7 cellular contexts compared by ENCODE assay signal in the genomic region with DNA sequence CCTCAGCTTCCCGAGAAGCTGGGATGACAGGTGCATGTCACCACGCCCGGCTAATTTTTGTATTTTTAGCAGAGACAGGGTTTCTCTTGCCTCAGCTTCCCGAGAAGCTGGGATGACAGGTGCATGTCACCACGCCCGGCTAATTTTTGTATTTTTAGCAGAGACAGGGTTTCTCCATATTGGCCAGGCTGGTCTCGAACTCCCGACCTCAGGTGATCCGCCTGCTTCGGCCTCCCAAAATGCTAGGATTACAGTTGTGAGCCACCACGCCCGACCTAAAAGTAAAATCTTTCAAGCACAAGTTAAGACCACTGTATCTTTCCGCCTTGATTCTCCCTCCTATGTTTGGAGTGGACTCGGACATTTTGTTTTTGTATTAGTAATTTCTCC. TPM values are rescaled to one million over a fixed set of nuclear protein-coding genes. Genes with fewer than 3 reads are reported as not detected.
DNase-seq lines count a peak whose midpoint lies in the region; ATAC-seq and TF ChIP-seq lines count a peak whose summit lies in the region.
"Not testable (repeated sequence)": the region's sequence is repeated elsewhere in the genome, so short reads cannot be mapped to it uniquely, and the experiment has no call there.

No MANE protein-coding gene starts in this region.

- H3K27me3 ChIP-seq in CD8-positive, alpha-beta memory T cell (ENCODE audit: insufficient read depth, low read length, poor library complexity, severe bottlenecking) = not testable (repeated sequence)

- not testable (repeated sequence) for H3K4me3 ChIP-seq in CD8-positive, alpha-beta memory T cell (ENCODE audit: low read length)

- not testable (repeated sequence) for H3K9me3 ChIP-seq in CD8-positive, alpha-beta memory T cell (ENCODE audit: low read length); T-helper 17 cell (ENCODE audit: control insufficient read depth, low read length, poor library complexity, severe bottlenecking)

- peak overlapping the region; percentile 28 to 80 (median 54) for H3K4me3 Mint-ChIP-seq in CD8-positive, alpha-beta memory T cell
- not testable (repeated sequence) for H3K4me3 Mint-ChIP-seq in T-helper 17 cell
- H3K4me3 Mint-ChIP-seq in activated T-cell treated with anti-CD3 and anti-CD28 coated beads, Interleukin-2, amount 50 U/mL, for 72 hours = peak overlapping the region; percentile 2 to 14
- H3K4me3 Mint-ChIP-seq in brain (peak overlapping the region; percentile 67 to 84 (median 70)), glutamatergic neuron (ENCODE audit: unreplicated experiment) (peak overlapping the region; percentile 75), progenitor cell of endocrine pancreas (ENCODE audit: low read depth) (peak overlapping the region; percentile 64)
- H3K4me3 Mint-ChIP-seq in naive thymus-derived CD8-positive, alpha-beta T cell = peak overlapping the region; percentile 1 to 79 (median 48)

- peaks cover 20% of the 10 kb centered on the region for H3K4me1 ChIP-seq in CD8-positive, alpha-beta memory T cell (ENCODE audit: insufficient read depth, low read length)

- H3K27ac ChIP-seq in CD8-positive, alpha-beta memory T cell (ENCODE audit: low read depth, low read length) = not testable (repeated sequence)

- CTCF ChIA-PET in CD8-positive, alpha-beta memory T cell (lab: Charles Lee) = interaction anchor here (2.8 kb wide), 1 partner anchor 19 kb away, joined by 11 read pairs; no protein-coding TSS in a partner anchor

- ATAC-seq in T-helper 17 cell; activated T-cell treated with anti-CD3 and anti-CD28 coated beads, Interleukin-2, amount 50 U/mL, for 72 hours (replicated peaks in 1 of 2); naive thymus-derived CD8-positive, alpha-beta T cell: not testable (repeated sequence)

- DNase-seq in CD8-positive, alpha-beta memory T cell; T-helper 17 cell; activated T-cell treated with anti-CD3 and anti-CD28 coated beads, Interleukin-2, amount 50 U/mL, for 72 hours; glutamatergic neuron; naive thymus-derived CD8-positive, alpha-beta T cell; progenitor cell of endocrine pancreas (ENCODE audit: low spot score, unreplicated experiment): not testable (repeated sequence)

- not testable (repeated sequence) for TF ChIP-seq CTCF in brain (conservative IDR thresholded peaks at IDR 0.05); glutamatergic neuron (IDR thresholded peaks at IDR 0.05; ENCODE audit: partially characterized antibody, unreplicated experiment); progenitor cell of endocrine pancreas (IDR thresholded peaks at IDR 0.05; ENCODE audit: unreplicated experiment)

- not testable (repeated sequence) for H3K9me3 Mint-ChIP-seq in CD8-positive, alpha-beta memory T cell; activated T-cell treated with anti-CD3 and anti-CD28 coated beads, Interleukin-2, amount 50 U/mL, for 72 hours; brain; glutamatergic neuron (ENCODE audit: unreplicated experiment); naive thymus-derived CD8-positive, alpha-beta T cell; progenitor cell of endocrine pancreas (ENCODE audit: low read depth)

- H3K4me1 Mint-ChIP-seq in CD8-positive, alpha-beta memory T cell = peaks cover 28 to 31% (median 28%) of the 10 kb centered on the region in 3 donors
- H3K4me1 Mint-ChIP-seq in T-helper 17 cell = peaks cover 23% of the 10 kb centered on the region
- peaks cover 31% of the 10 kb centered on the region for H3K4me1 Mint-ChIP-seq in activated T-cell treated with anti-CD3 and anti-CD28 coated beads, Interleukin-2, amount 50 U/mL, for 72 hours (ENCODE audit: low read depth)
- peaks cover 44% of the 10 kb centered on the region for H3K4me1 Mint-ChIP-seq in brain
- H3K4me1 Mint-ChIP-seq in glutamatergic neuron (ENCODE audit: low read depth, unreplicated experiment) = peaks cover 21% of the 10 kb centered on the region
- H3K4me1 Mint-ChIP-seq in naive thymus-derived CD8-positive, alpha-beta T cell = peaks cover 12 to 28% (median 24%) of the 10 kb centered on the region in 4 donors
- H3K4me1 Mint-ChIP-seq in progenitor cell of endocrine pancreas (ENCODE audit: low read depth) = peaks cover 19% of the 10 kb centered on the region

- H3K27me3 Mint-ChIP-seq in CD8-positive, alpha-beta memory T cell; activated T-cell treated with anti-CD3 and anti-CD28 coated beads, Interleukin-2, amount 50 U/mL, for 72 hours (ENCODE audit: low read depth); brain; glutamatergic neuron (ENCODE audit: unreplicated experiment); naive thymus-derived CD8-positive, alpha-beta T cell: not testable (repeated sequence)
- peaks cover 11% of the 10 kb centered on the region for H3K27me3 Mint-ChIP-seq in T-helper 17 cell
- peaks cover 17% of the 10 kb centered on the region for H3K27me3 Mint-ChIP-seq in progenitor cell of endocrine pancreas

- POLR2A ChIA-PET in CD8-positive, alpha-beta memory T cell (lab: Charles Lee); naive thymus-derived CD8-positive, alpha-beta T cell (lab: Charles Lee): not testable (repeated sequence)

- not testable (repeated sequence) for H3K36me3 ChIP-seq in CD8-positive, alpha-beta memory T cell (ENCODE audit: insufficient read depth, low read length)

- peak overlapping the region in 3 of 8 donors; percentile 54 to 91 (median 63) for H3K27ac Mint-ChIP-seq in CD8-positive, alpha-beta memory T cell
- H3K27ac Mint-ChIP-seq in T-helper 17 cell (peak overlapping the region; percentile 54), brain (peak overlapping the region in 3 of 5 experiments; percentile 43 to 83 (median 67)), progenitor cell of endocrine pancreas (peak overlapping the region; percentile 9)
- H3K27ac Mint-ChIP-seq in activated T-cell treated with anti-CD3 and anti-CD28 coated beads, Interleukin-2, amount 50 U/mL, for 72 hours; glutamatergic neuron (ENCODE audit: unreplicated experiment): not testable (repeated sequence)
- H3K27ac Mint-ChIP-seq in naive thymus-derived CD8-positive, alpha-beta T cell = peak overlapping the region in 1 of 10 donors; percentile 75

- H3K36me3 Mint-ChIP-seq in CD8-positive, alpha-beta memory T cell; T-helper 17 cell (ENCODE audit: low read depth); activated T-cell treated with anti-CD3 and anti-CD28 coated beads, Interleukin-2, amount 50 U/mL, for 72 hours (ENCODE audit: insufficient read depth in 2 of 2); brain; glutamatergic neuron (ENCODE audit: unreplicated experiment); naive thymus-derived CD8-positive, alpha-beta T cell; progenitor cell of endocrine pancreas (ENCODE audit: insufficient read depth): not testable (repeated sequence)

RNA-seq across cellular contexts. Expression of gene PDIA6, which starts 1.2 kb away (rescaled TPM):
- total RNA-seq in CD8-positive, alpha-beta memory T cell = 100 to 1,000 TPM; 178 to 181 TPM
- polyA plus RNA-seq in CD8-positive, alpha-beta memory T cell = 158 TPM
- total RNA-seq in T-helper 17 cell (10 to 100 TPM; 53.3 to 57.4 TPM), glutamatergic neuron (ENCODE audit: unreplicated experiment) (85.8 TPM), progenitor cell of endocrine pancreas (248 and 249 TPM in 2 replicates)
- total RNA-seq in activated T-cell treated with anti-CD3 and anti-CD28 coated beads, Interleukin-2, amount 50 U/mL, for 72 hours = 100 to 1,000 TPM in 1 of 2 donors, 10 to 100 TPM in 1; 79.3 to 131 TPM
- 113 TPM for polyA plus RNA-seq in brain (ENCODE audit: insufficient read depth, low read depth, low replicate concordance)
- 10 to 100 TPM; 30.9 to 34.7 TPM for total RNA-seq in naive thymus-derived CD8-positive, alpha-beta T cell
- polyA plus RNA-seq in naive thymus-derived CD8-positive, alpha-beta T cell = 100 to 1,000 TPM in 1 of 3 donors, 10 to 100 TPM in 2; 64.1 to 126 (median 99.2) TPM
